In genomic region chr15:42891569-42891968, GRCh38 we compare ENCODE assay signal across 19 cellular contexts. TPM values are rescaled to one million over a fixed set of nuclear protein-coding genes. Genes with fewer than 3 reads are reported as not detected.
DNase-seq lines count a peak whose midpoint lies in the region; ATAC-seq and TF ChIP-seq lines count a peak whose summit lies in the region.
"Had no signal": no experiment of that assay in that cellular context is flagged by ENCODE, and none has a peak within 500 bp of the region (broad histone marks: within the 10 kb centered on the region; RNA-seq: fewer than 3 reads in every experiment).

No MANE protein-coding gene starts in this region.

- intact Hi-C loops in cardiac septum (cut with DNase I) = no loop called here

- ATAC-seq in RWPE2 (ENCODE audit: low read depth) = no peak
- ATAC-seq: gastroesophageal sphincter, sciatic nerve had no signal

- H3K36me3 ChIP-seq in RWPE2 (ENCODE audit: low read depth) = no peaks in the 10 kb centered on the region
- H3K36me3 ChIP-seq: gastroesophageal sphincter had no signal

- no peak overlapping the region for H3K4me3 ChIP-seq in RWPE2 (ENCODE audit: severe bottlenecking)
- H3K4me3 ChIP-seq: gastroesophageal sphincter, testis had no signal

- peaks cover 9% of the 10 kb centered on the region for H3K9me3 ChIP-seq in RWPE2 (ENCODE audit: severe bottlenecking)
- H3K9me3 ChIP-seq: testis had no signal

- no peaks in the 10 kb centered on the region for H3K27me3 ChIP-seq in RWPE2 (ENCODE audit: insufficient read depth, poor library complexity, severe bottlenecking)
- H3K27me3 ChIP-seq: gastroesophageal sphincter, testis had no signal

- H3K27ac ChIP-seq in RWPE2 (ENCODE audit: poor library complexity, severe bottlenecking) (peak overlapping the region; percentile 93), epithelial cell of prostate (peak overlapping the region; percentile 85)
- H3K27ac ChIP-seq: gastroesophageal sphincter, testis had no signal

- DNase-seq in ELR (ENCODE audit: low read depth) (peak; percentile 13), RWPE2 (ENCODE audit: low spot score) (no peak), epithelial cell of prostate (ENCODE audit: low read depth, low spot score) (no peak), renal cortical epithelial cell (ENCODE audit: low read depth) (peak; percentile 66), cardiac septum (ENCODE audit: low spot score) (no peak), AG20443 (ENCODE audit: low spot score) (no peak), NCI-H510A (lab: John Stamatoyannopoulos, UW) (no peak), GM13976 (ENCODE audit: low spot score) (no peak)
- DNase-seq: activated CD4-positive, alpha-beta T cell treated with anti-CD3 and anti-CD28 coated beads, Interleukin-2, amount 50 U/mL, for 1 hour; activated naive CD4-positive, alpha-beta T cell treated with anti-CD3 and anti-CD28 coated beads, Interleukin-2, amount 50 U/mL, for 16 hours; activated T-cell treated with anti-CD3 and anti-CD28 coated beads for 4 hours; caudate nucleus; CD4-positive, CD25-positive, alpha-beta regulatory T cell; effector memory CD4-positive, alpha-beta T cell; H9; NCI-H2171; testis had no signal

- in situ Hi-C loops in GM13976 (cut with MboI; ENCODE audit: low sequenced_read_pairs, unreplicated experiment) = no loop called here

- TF ChIP-seq CTCF in RWPE2 (IDR thresholded peaks at IDR 0.05; ENCODE audit: poor library complexity, severe bottlenecking) (no peak), GM13976 (IDR thresholded peaks at IDR 0.05; ENCODE audit: borderline replicate concordance, control extremely low read depth, extremely low read depth, insufficient read depth, missing control alignments) (no peak)

- peaks cover 24% of the 10 kb centered on the region for H3K4me1 ChIP-seq in RWPE2 (ENCODE audit: insufficient read depth, poor library complexity, severe bottlenecking)
- H3K4me1 ChIP-seq: testis had no signal

RNA-seq across cellular contexts. Expression of gene TTBK2, which starts 29.0 kb away (rescaled TPM):
- total RNA-seq in renal cortical epithelial cell (12.0 and 20.6 TPM in 2 replicates), cardiac septum (28.0 TPM)

Comparison
In these comparisons a context has a peak if more than half of its experiments do, and no peak if none do; other contexts are left out.
1. DNase-seq: peak in ELR (single experiment) and renal cortical epithelial cell (single experiment); none in RWPE2 (single experiment), epithelial cell of prostate (single experiment), cardiac septum (single experiment), AG20443 (single experiment), NCI-H510A (single experiment) and GM13976 (single experiment).